ENCODE assay signal across 17 cellular contexts in genomic region chr9:137431416-137431931, GRCh38. TPM values are rescaled to one million over a fixed set of nuclear protein-coding genes. Genes with fewer than 3 reads are reported as not detected.
"Had no signal": no experiment of that assay in that cellular context is flagged by ENCODE, and none has a peak within 500 bp of the region (broad histone marks: within the 10 kb centered on the region; RNA-seq: fewer than 3 reads in every experiment).

No MANE protein-coding gene starts in this region.

- H3K4me1 Mint-ChIP-seq: activated T-helper 17 cell treated with anti-CD3 and anti-CD28 coated beads, Interleukin-2, amount 50 U/mL, for 72 hours had no signal

- DNase-seq: activated CD4-positive, alpha-beta T cell treated with anti-CD3 and anti-CD28 coated beads, Interleukin-2, amount 50 U/mL, for 1 hour; activated naive CD4-positive, alpha-beta T cell treated with Interleukin-2 at 50 U/mL for 16 hours; activated T-cell treated with anti-CD3 and anti-CD28 coated beads for 4 hours; anterior cingulate cortex; cerebellar nuclear complex; dermis blood vessel endothelial cell; effector memory CD8-positive, alpha-beta T cell; foreskin melanocyte; midbrain; stimulated activated CD4-positive, alpha-beta T cell treated with anti-CD3 and anti-CD28 coated beads, Interleukin-4, amount 100 ng/mL, for 24 hours; stimulated activated naive CD4-positive, alpha-beta T cell treated with Interleukin-2 at 50 U/mL for 16 hours; transverse colon had no signal

- H3K27me3 ChIP-seq: transverse colon had no signal

- H3K9me3 ChIP-seq: transverse colon had no signal

- H3K4me3 ChIP-seq: skin epidermis, transverse colon had no signal

- H3K9me3 Mint-ChIP-seq: activated T-helper 17 cell treated with anti-CD3 and anti-CD28 coated beads, Interleukin-2, amount 50 U/mL, for 72 hours; effector memory CD8-positive, alpha-beta T cell; T-helper 2 cell treated with Interferon-gamma antibody and Interleukin-4, amounts not matched to agents 5 μg/mL and 100 μg/mL, for 36 hours had no signal

- H3K36me3 ChIP-seq: transverse colon had no signal

- H3K4me3 Mint-ChIP-seq: activated T-helper 17 cell treated with anti-CD3 and anti-CD28 coated beads, Interleukin-2, amount 50 U/mL, for 72 hours; effector memory CD8-positive, alpha-beta T cell; T-helper 2 cell treated with Interferon-gamma antibody and Interleukin-4, amounts not matched to agents 5 μg/mL and 100 μg/mL, for 36 hours had no signal

- H3K27ac Mint-ChIP-seq: activated T-helper 17 cell treated with anti-CD3 and anti-CD28 coated beads, Interleukin-2, amount 50 U/mL, for 72 hours; effector memory CD8-positive, alpha-beta T cell; T-helper 2 cell treated with Interferon-gamma antibody and Interleukin-4, amounts not matched to agents 5 μg/mL and 100 μg/mL, for 36 hours had no signal

- ATAC-seq: activated CD4-positive, CD25-positive, alpha-beta regulatory T cell treated with anti-CD3 and anti-CD28 coated beads, Interleukin-2, amount 50 U/mL, for 24 hours; activated T-helper 17 cell treated with anti-CD3 and anti-CD28 coated beads, Interleukin-2, amount 50 U/mL, for 72 hours; effector memory CD8-positive, alpha-beta T cell had no signal

- H3K27ac ChIP-seq: skin epidermis, transverse colon had no signal

- H3K27me3 Mint-ChIP-seq: activated T-helper 17 cell treated with anti-CD3 and anti-CD28 coated beads, Interleukin-2, amount 50 U/mL, for 72 hours; effector memory CD8-positive, alpha-beta T cell had no signal

RNA-seq across cellular contexts. Expression of gene ENTPD8, which starts 9.7 kb away (rescaled TPM):
- total RNA-seq: activated CD8-positive, alpha-beta memory T cell treated with anti-CD3 and anti-CD28 coated beads for 36 hours; activated T-helper 17 cell treated with anti-CD3 and anti-CD28 coated beads, Interleukin-2, amount 50 U/mL, for 72 hours had no signal
